ENCODE assay signal across 26 cellular contexts in the genomic region with DNA sequence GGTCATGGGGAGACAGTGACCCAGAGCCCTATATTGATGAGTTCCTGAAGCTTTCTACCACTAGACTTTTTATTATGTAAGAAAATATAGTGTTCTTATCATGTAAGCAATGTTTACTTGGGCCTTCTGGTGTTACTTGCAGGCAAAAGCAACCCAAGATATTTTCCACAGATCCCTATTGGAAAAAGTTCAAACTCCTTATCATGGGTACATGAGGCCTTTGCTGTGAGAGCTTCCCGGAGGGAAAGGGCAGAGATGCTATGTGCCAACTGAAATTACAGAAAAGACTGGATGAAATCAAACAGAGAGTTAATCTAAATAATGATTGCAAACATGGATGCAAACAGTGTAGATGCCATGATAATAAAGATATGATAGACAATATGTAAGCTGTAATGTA.
"Had no signal": no experiment of that assay in that cellular context is flagged by ENCODE, and none has a peak within 500 bp of the region (broad histone marks: within the 10 kb centered on the region; RNA-seq: fewer than 3 reads in every experiment).

No MANE protein-coding gene starts in this region.

- FAIRE-seq: keratinocyte had no signal

- H3K36me3 Mint-ChIP-seq: natural killer cell treated with Interleukin-12 subunit alpha and Interleukin-12 subunit beta and Interleukin-15 and Interleukin-18, amount 100 ng/mL, for 72 hours; stimulated activated memory B cell treated with anti-CD40 and anti-IgM and Interleukin-4, amounts not matched to agents 10 μg/mL and 1 μg/mL and 100 μg/mL, for 72 hours had no signal

- H3K27me3 Mint-ChIP-seq: stimulated activated memory B cell treated with anti-CD40 and anti-IgM and Interleukin-4, amounts not matched to agents 10 μg/mL and 1 μg/mL and 100 μg/mL, for 72 hours; stimulated activated naive CD8-positive, alpha-beta T cell treated with anti-CD3 and anti-CD28 coated beads, Interleukin-15, amount 100 ng/mL, for 72 hours had no signal

- H3K9me3 Mint-ChIP-seq: natural killer cell treated with Interleukin-12 subunit alpha and Interleukin-12 subunit beta and Interleukin-15 and Interleukin-18, amount 100 ng/mL, for 72 hours; stimulated activated memory B cell treated with anti-CD40 and anti-IgM and Interleukin-4, amounts not matched to agents 10 μg/mL and 1 μg/mL and 100 μg/mL, for 72 hours had no signal

- H3K4me3 ChIP-seq: left lung, lower lobe of right lung, ovary, prostate gland, skin epidermis, tibial nerve, upper lobe of left lung had no signal

- DNase-seq: hippocampal formation; kidney glomerular epithelial cell; left cardiac atrium; left lung; lower lobe of right lung; mammary epithelial cell; mesenchymal stem cell; naive thymus-derived CD4-positive, alpha-beta T cell; ovary; posterior cingulate gyrus; retina; right cardiac atrium; stimulated activated CD4-positive, alpha-beta T cell treated with anti-CD3 and anti-CD28 coated beads, Interleukin-1b, Interleukin-23, amount 100 ng/mL, for 48 hours; stimulated activated CD4-positive, alpha-beta T cell treated with anti-CD3 and anti-CD28 coated beads, Interleukin-2, amount 100 ng/mL, for 48 hours; stimulated activated CD4-positive, alpha-beta T cell treated with anti-CD3 and anti-CD28 coated beads, Interleukin-4, amount 100 ng/mL, for 4 hours; stimulated activated CD8-positive, alpha-beta memory T cell treated with anti-CD3 and anti-CD28 coated beads, Interleukin-4, amount 100 ng/mL, for 48 hours; stimulated activated naive CD4-positive, alpha-beta T cell treated with Interleukin-2 at 50 U/mL for 16 hours; stimulated activated naive CD8-positive, alpha-beta T cell treated with anti-CD3 and anti-CD28 coated beads, Interleukin-15, amount 100 ng/mL, for 72 hours; substantia nigra; upper lobe of left lung had no signal

- H3K27ac ChIP-seq: left lung, lower lobe of right lung, ovary, prostate gland, skin epidermis, tibial nerve, upper lobe of left lung had no signal

- H3K27me3 ChIP-seq: left lung, ovary, tibial nerve, upper lobe of left lung had no signal

- H3K36me3 ChIP-seq: left lung, lower lobe of right lung, ovary, prostate gland, tibial nerve, upper lobe of left lung had no signal

- H3K27ac Mint-ChIP-seq: naive thymus-derived CD4-positive, alpha-beta T cell; natural killer cell treated with Interleukin-12 subunit alpha and Interleukin-12 subunit beta and Interleukin-15 and Interleukin-18, amount 100 ng/mL, for 72 hours; stimulated activated memory B cell treated with anti-CD40 and anti-IgM and Interleukin-4, amounts not matched to agents 10 μg/mL and 1 μg/mL and 100 μg/mL, for 72 hours; stimulated activated naive CD8-positive, alpha-beta T cell treated with anti-CD3 and anti-CD28 coated beads, Interleukin-15, amount 100 ng/mL, for 72 hours had no signal

- H3K9me3 ChIP-seq: left lung, lower lobe of right lung, ovary, prostate gland, upper lobe of left lung had no signal

- H3K4me1 Mint-ChIP-seq: naive thymus-derived CD4-positive, alpha-beta T cell; stimulated activated naive CD8-positive, alpha-beta T cell treated with anti-CD3 and anti-CD28 coated beads, Interleukin-15, amount 100 ng/mL, for 72 hours had no signal

- H3K4me1 ChIP-seq: left lung, lower lobe of right lung, prostate gland, tibial nerve, upper lobe of left lung had no signal

- H3K4me3 Mint-ChIP-seq: naive thymus-derived CD4-positive, alpha-beta T cell; natural killer cell treated with Interleukin-12 subunit alpha and Interleukin-12 subunit beta and Interleukin-15 and Interleukin-18, amount 100 ng/mL, for 72 hours; stimulated activated memory B cell treated with anti-CD40 and anti-IgM and Interleukin-4, amounts not matched to agents 10 μg/mL and 1 μg/mL and 100 μg/mL, for 72 hours; stimulated activated naive CD8-positive, alpha-beta T cell treated with anti-CD3 and anti-CD28 coated beads, Interleukin-15, amount 100 ng/mL, for 72 hours had no signal
